In genomic region chr5:96439477-96440184, GRCh38 we compare ENCODE assay signal across 8 cellular contexts. TPM values are rescaled to one million over a fixed set of nuclear protein-coding genes. Genes with fewer than 3 reads are reported as not detected.
A peak's percentile ranks its signal among the peaks of the same experiment; 100 is the strongest.
DNase-seq lines count a peak whose midpoint lies in the region; ATAC-seq lines count a peak whose summit lies in the region.

No MANE protein-coding gene starts in this region.

- ATAC-seq in GM18870 (IDR thresholded peaks at IDR 0.05; ENCODE audit: unreplicated experiment) = peak; percentile 93
- peak; percentile 91 for ATAC-seq in HG02571 (IDR thresholded peaks at IDR 0.05; ENCODE audit: unreplicated experiment)

- DNase-seq in Kasumi-1 (lab: John Stamatoyannopoulos, UW) (peak; percentile 1 to 12), myocyte (ENCODE audit: low read depth) (peak; percentile 7), NCI-H1436 (lab: John Stamatoyannopoulos, UW) (no peak), epidermal melanocyte (ENCODE audit: insufficient read length, low spot score) (no peak), cortex of kidney (lab: John Stamatoyannopoulos, UW) (no peak), COLO829 (ENCODE audit: low spot score) (no peak)

RNA-seq across cellular contexts. Expression of gene PCSK1, which starts 6.6 kb away (rescaled TPM):
- 0.16 and 1.8 TPM in 2 replicates for total RNA-seq in myocyte
- polyA plus RNA-seq in myocyte (2012) = 0.05 TPM

Comparison
In these comparisons a context has a peak if more than half of its experiments do, and no peak if none do; other contexts are left out.
1. DNase-seq: peak in Kasumi-1 (2 of 2) and myocyte (single experiment); none in NCI-H1436 (single experiment), epidermal melanocyte (single experiment), cortex of kidney (single experiment) and COLO829 (single experiment).